In the genomic region with DNA sequence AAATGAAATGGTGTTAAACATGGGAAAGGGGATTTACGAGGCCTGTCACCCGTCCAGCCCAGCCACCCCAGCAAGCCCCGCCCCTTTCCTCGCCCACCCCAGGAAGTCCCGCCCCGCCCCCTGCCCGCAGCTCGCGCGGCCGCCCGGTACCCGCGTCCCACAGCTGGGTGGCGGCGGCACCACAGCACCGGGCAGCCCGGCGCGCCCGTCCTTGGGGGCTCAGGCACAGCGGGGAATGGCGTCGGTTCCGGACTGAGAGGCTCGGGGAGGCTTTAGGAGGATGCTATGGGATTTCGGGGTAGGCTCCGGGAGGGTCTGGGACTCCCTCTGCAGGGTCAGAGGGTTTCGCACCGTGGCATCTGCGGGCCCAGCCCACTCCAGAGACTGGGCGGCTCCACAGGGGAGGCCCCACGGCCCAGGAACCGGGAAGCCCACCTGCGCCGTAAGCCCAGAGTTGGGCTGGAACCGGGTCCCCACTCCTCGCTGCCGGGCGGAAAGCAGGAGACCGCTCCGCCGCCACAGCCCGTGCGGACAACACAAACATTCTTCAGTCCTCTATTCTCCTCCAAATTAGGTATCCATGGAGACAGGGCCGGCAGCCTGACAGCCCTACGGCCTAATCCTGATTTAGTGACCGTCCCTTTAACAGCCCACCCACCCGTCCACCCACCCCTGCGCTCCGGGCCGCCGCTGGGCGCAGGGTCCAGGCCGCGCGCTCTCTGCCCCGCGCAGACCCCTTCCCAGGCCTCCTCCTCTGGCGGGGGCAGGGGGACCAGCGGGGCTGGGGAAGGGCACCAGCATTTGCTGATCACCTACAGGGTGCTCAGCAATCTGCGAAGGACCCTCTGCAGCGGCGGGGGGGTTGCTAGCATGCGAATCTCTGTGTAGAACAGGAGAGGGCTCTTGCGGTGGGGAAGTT, we compare ENCODE assay signal across 8 cellular contexts. TPM values are rescaled to one million over a fixed set of nuclear protein-coding genes. Genes with fewer than 3 reads are reported as not detected.
DNase-seq lines count a peak whose midpoint lies in the region; ATAC-seq and TF ChIP-seq lines count a peak whose summit lies in the region.

No MANE protein-coding gene starts in this region.

- H3K36me3 Mint-ChIP-seq in stimulated activated naive B cell treated with anti-CD40 and anti-IgM and Interleukin-4, amounts not matched to agents 10 μg/mL and 1 μg/mL and 100 μg/mL, for 72 hours, result no peaks in the 10 kb centered on the region

- H3K4me3 Mint-ChIP-seq in stimulated activated naive B cell treated with anti-CD40 and anti-IgM and Interleukin-4, amounts not matched to agents 10 μg/mL and 1 μg/mL and 100 μg/mL, for 72 hours, result peak overlapping the region; percentile 70 to 75

- peaks cover 52 to 82% of the 10 kb centered on the region in 2 donors for H3K27me3 Mint-ChIP-seq in stimulated activated naive B cell treated with anti-CD40 and anti-IgM and Interleukin-4, amounts not matched to agents 10 μg/mL and 1 μg/mL and 100 μg/mL, for 72 hours

- H3K27ac Mint-ChIP-seq in stimulated activated naive B cell treated with anti-CD40 and anti-IgM and Interleukin-4, amounts not matched to agents 10 μg/mL and 1 μg/mL and 100 μg/mL, for 72 hours, result no peak overlapping the region

- H3K27me3 ChIP-seq in WERI-Rb-1 (ENCODE audit: insufficient read depth, low read depth, severe bottlenecking) (no peaks in the 10 kb centered on the region), duodenal mucosa (ENCODE audit: control insufficient read depth in 1 of 2, insufficient read depth in 2 of 2, low read length in 2 of 2) (peaks cover 40 to 67% of the 10 kb centered on the region in 2 donors)

- H3K27ac ChIP-seq in WERI-Rb-1 (peak overlapping the region; percentile 82), duodenal mucosa (ENCODE audit: low read depth, low read length) (no peak overlapping the region)

- intact Hi-C loops in mucosa of descending colon (cut with DNase I, micrococcal nuclease), result no loop called here

- H3K9me3 ChIP-seq in WERI-Rb-1 (ENCODE audit: severe bottlenecking) (no peaks in the 10 kb centered on the region), duodenal mucosa (ENCODE audit: control insufficient read depth in 1 of 2, low read length in 2 of 2) (no peaks in the 10 kb centered on the region), mucosa of descending colon (no peaks in the 10 kb centered on the region)

- no peak for TF ChIP-seq CTCF in WERI-Rb-1 (IDR thresholded peaks at IDR 0.05; ENCODE audit: low read depth, low read length)
- TF ChIP-seq CTCF in mucosa of descending colon (IDR thresholded peaks at IDR 0.05), result no peak

- peak; percentile 36 for DNase-seq in ELR (ENCODE audit: low read depth)
- peak; percentile 82 for DNase-seq in WERI-Rb-1
- peak in 2 of 3 donors; percentile 35 to 57 for DNase-seq in mucosa of descending colon
- no peak for DNase-seq in stimulated activated naive B cell treated with anti-CD40 and anti-IgM and Interleukin-4, amounts not matched to agents 10 μg/mL and 1 μg/mL and 100 μg/mL, for 72 hours
- no peak for DNase-seq in OCI-M1 (lab: John Stamatoyannopoulos, UW)

- ATAC-seq in mucosa of descending colon, result peak; percentile 49
- peak; percentile 56 to 63 for ATAC-seq in stimulated activated naive B cell treated with anti-CD40 and anti-IgM and Interleukin-4, amounts not matched to agents 10 μg/mL and 1 μg/mL and 100 μg/mL, for 72 hours (replicated peaks)
- no peak for ATAC-seq in GM18907 (IDR thresholded peaks at IDR 0.05; ENCODE audit: unreplicated experiment)
- ATAC-seq in GM19397 (IDR thresholded peaks at IDR 0.05; ENCODE audit: unreplicated experiment), result no peak

- no peaks in the 10 kb centered on the region for H3K9me3 Mint-ChIP-seq in stimulated activated naive B cell treated with anti-CD40 and anti-IgM and Interleukin-4, amounts not matched to agents 10 μg/mL and 1 μg/mL and 100 μg/mL, for 72 hours

- peak overlapping the region; percentile 78 for H3K4me3 ChIP-seq in WERI-Rb-1 (ENCODE audit: low read depth, low read length)
- H3K4me3 ChIP-seq in duodenal mucosa (ENCODE audit: low read depth in 1 of 2, low read length in 2 of 2), result peak overlapping the region; percentile 35 to 60
- H3K4me3 ChIP-seq in mucosa of descending colon, result no peak overlapping the region

- H3K9ac ChIP-seq in duodenal mucosa (ENCODE audit: low read depth in 1 of 2, low read length in 2 of 2), result peak overlapping the region in 1 of 2 donors; percentile 25

- H3K36me3 ChIP-seq in WERI-Rb-1, result no peaks in the 10 kb centered on the region; the same call in 1 of the 2 replicates
- H3K36me3 ChIP-seq in duodenal mucosa (ENCODE audit: control insufficient read depth in 1 of 2, insufficient read depth in 2 of 2, low read length in 2 of 2), result no peaks in the 10 kb centered on the region
- no peaks in the 10 kb centered on the region for H3K36me3 ChIP-seq in mucosa of descending colon (ENCODE audit: low read depth)

- H3K4me1 ChIP-seq in duodenal mucosa (ENCODE audit: control insufficient read depth in 1 of 2, insufficient read depth in 2 of 2, low read length in 2 of 2), result peaks cover 5 to 11% of the 10 kb centered on the region in 2 donors
- peaks cover 21% of the 10 kb centered on the region for H3K4me1 ChIP-seq in mucosa of descending colon (ENCODE audit: low read depth)

- peaks cover 19 to 40% of the 10 kb centered on the region in 2 donors for H3K4me1 Mint-ChIP-seq in stimulated activated naive B cell treated with anti-CD40 and anti-IgM and Interleukin-4, amounts not matched to agents 10 μg/mL and 1 μg/mL and 100 μg/mL, for 72 hours

RNA-seq across cellular contexts. Expression of gene FIGNL2, which starts 1.3 kb away (rescaled TPM):
- under 1 TPM; 0.26 to 0.44 (median 0.34) TPM for total RNA-seq in mucosa of descending colon

RNA-seq across cellular contexts. Expression of gene ANKRD33, which starts 40.7 kb away (rescaled TPM):
- under 1 TPM in 1 of 3 donors, not detected in 2; 0.46 TPM for total RNA-seq in mucosa of descending colon

Comparison
In these comparisons a context has a peak if more than half of its experiments do, and no peak if none do; other contexts are left out.
1. DNase-seq: peak in ELR (single experiment), WERI-Rb-1 (single experiment) and mucosa of descending colon (2 of 3); none in stimulated activated naive B cell treated with anti-CD40 and anti-IgM and Interleukin-4, amounts not matched to agents 10 μg/mL and 1 μg/mL and 100 μg/mL, for 72 hours (single experiment) and OCI-M1 (single experiment).
2. ATAC-seq: peak in mucosa of descending colon (single experiment) and stimulated activated naive B cell treated with anti-CD40 and anti-IgM and Interleukin-4, amounts not matched to agents 10 μg/mL and 1 μg/mL and 100 μg/mL, for 72 hours (2 of 2); none in GM18907 (single experiment) and GM19397 (single experiment).